In the genomic region with DNA sequence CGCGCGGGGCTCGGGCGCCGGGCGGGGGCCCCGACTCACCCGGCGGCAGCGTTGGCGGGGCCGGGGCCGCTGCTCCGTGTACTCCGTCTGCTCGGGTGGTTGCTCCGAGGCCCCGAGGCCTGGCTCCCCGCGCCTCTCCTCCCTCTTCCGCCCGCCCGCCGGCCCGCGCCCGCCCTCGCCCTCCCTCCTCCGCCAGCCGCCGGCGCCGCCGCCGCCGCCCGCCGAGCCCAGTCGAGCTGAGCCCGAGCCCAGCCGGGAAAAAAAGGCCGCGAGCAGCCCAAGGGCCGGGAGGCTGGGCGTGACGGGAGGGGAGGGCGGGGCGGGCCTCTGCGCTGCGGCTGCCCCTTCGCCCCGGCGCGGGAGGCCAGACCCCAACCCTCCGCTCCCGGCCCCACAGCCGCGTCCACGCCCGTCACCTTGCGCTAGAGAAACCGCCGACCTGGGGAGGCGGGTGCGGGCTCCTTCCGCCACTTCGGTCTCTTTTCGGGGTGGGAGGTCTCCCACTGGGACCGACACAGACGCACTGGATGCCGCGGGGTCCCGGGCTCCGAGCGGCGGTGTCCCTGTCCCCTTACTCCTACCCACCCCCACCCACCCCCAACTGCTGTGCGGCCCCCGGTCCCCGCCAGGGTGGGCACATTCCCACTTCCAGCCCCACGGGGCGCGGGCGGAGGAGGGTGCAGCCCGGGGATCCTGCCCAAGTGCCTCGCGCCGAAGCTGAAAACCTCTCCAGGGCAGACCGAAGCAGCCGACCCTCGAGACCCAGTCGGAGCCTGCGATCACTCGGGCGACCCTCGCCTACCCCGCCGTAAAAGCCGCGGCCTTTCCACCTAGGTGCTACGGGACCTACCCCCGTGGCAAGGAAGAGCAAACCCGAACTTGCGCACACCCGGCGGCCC, we compare ENCODE assay signal across 8 cellular contexts. TPM values are rescaled to one million over a fixed set of nuclear protein-coding genes. Genes with fewer than 3 reads are reported as not detected.
DNase-seq lines count a peak whose midpoint lies in the region; ATAC-seq and TF ChIP-seq lines count a peak whose summit lies in the region.

A gene with protein sequence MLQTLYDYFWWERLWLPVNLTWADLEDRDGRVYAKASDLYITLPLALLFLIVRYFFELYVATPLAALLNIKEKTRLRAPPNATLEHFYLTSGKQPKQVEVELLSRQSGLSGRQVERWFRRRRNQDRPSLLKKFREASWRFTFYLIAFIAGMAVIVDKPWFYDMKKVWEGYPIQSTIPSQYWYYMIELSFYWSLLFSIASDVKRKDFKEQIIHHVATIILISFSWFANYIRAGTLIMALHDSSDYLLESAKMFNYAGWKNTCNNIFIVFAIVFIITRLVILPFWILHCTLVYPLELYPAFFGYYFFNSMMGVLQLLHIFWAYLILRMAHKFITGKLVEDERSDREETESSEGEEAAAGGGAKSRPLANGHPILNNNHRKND (minus strand): TSS at position 256 of the 899 bp plus-strand sequence. CDS start 5,745 bp downstream, outside the sequence.

- H3K36me3 ChIP-seq in liver (ENCODE audit: control insufficient read depth in 4 of 4, insufficient read depth in 3 of 4, low read depth in 1 of 4, low read length in 3 of 4): no peaks in the 10 kb centered on the region

- TF ChIP-seq CTCF in liver (IDR thresholded peaks at IDR 0.05; ENCODE audit: low read depth, low read length, missing input control): no peak

- peak within 1 kb of the TSS; percentile 93 to 98 for H3K9ac ChIP-seq in liver (ENCODE audit: low read depth in 1 of 2, low read length in 2 of 2)

- DNase-seq in NCI-H2029 (lab: John Stamatoyannopoulos, UW): peak; percentile 73
- DNase-seq in NCI-H2029 treated with DMSO at 0.1 percent for 48 hours (lab: John Stamatoyannopoulos, UW): no peak
- peak; percentile 40 to 76 for DNase-seq in NCI-H446 (lab: John Stamatoyannopoulos, UW)
- peak; percentile 66 to 68 for DNase-seq in activated CD4-positive, alpha-beta T cell treated with anti-CD3 and anti-CD28 coated beads, Interleukin-2, amount 50 U/mL, for 4 hours
- DNase-seq in dermis blood vessel endothelial cell: peak; percentile 87
- DNase-seq in stimulated activated CD4-positive, alpha-beta T cell treated with anti-CD3 and anti-CD28 coated beads, Interleukin-4, amount 100 ng/mL, for 24 hours: peak; percentile 65

- peak; percentile 47 for ATAC-seq in HG02981 (IDR thresholded peaks at IDR 0.05; ENCODE audit: unreplicated experiment)

- WGBS in liver: 4% methylated on average over 106 of the region's 106 CpGs

- peak within 1 kb of the TSS; percentile 86 to 94 (median 90) for H3K4me3 ChIP-seq in liver (ENCODE audit: low read depth in 1 of 3, low read length in 3 of 3)

- no peaks in the 10 kb centered on the region for H3K27me3 ChIP-seq in liver (ENCODE audit: control insufficient read depth in 4 of 4, insufficient read depth in 4 of 4, low read length in 3 of 4)

- TF ChIP-seq RAD21 in liver (IDR thresholded peaks at IDR 0.05): no peak

- peaks cover 12 to 65% (median 53%) of the 10 kb centered on the region in 4 donors for H3K4me1 ChIP-seq in liver (ENCODE audit: control insufficient read depth in 4 of 4, insufficient read depth in 4 of 4, low read length in 3 of 4)

- peak within 1 kb of the TSS; percentile 89 to 90 for H3K27ac ChIP-seq in liver (ENCODE audit: low read depth in 1 of 2, low read length in 2 of 2)

- no peaks in the 10 kb centered on the region for H3K9me3 ChIP-seq in liver (ENCODE audit: control insufficient read depth in 4 of 4, low read length in 3 of 4)

TF ChIP-seq in liver, 16 proteins besides CTCF, POLR2A, EP300 and RAD21:
- TF ChIP-seq, protein P1, sequence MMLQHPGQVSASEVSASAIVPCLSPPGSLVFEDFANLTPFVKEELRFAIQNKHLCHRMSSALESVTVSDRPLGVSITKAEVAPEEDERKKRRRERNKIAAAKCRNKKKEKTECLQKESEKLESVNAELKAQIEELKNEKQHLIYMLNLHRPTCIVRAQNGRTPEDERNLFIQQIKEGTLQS (IDR thresholded peaks at IDR 0.05): no peak
- no peak for TF ChIP-seq HNF4G (IDR thresholded peaks at IDR 0.05)
- TF ChIP-seq EGR1 (IDR thresholded peaks at IDR 0.05; ENCODE audit: low read depth in 2 of 2): no peak
- no peak for TF ChIP-seq YY1 (IDR thresholded peaks at IDR 0.05)
- no peak for TF ChIP-seq SP1 (IDR thresholded peaks at IDR 0.05)
- no peak for TF ChIP-seq HNF4A (conservative IDR thresholded peaks at IDR 0.05)
- TF ChIP-seq, protein P2, sequence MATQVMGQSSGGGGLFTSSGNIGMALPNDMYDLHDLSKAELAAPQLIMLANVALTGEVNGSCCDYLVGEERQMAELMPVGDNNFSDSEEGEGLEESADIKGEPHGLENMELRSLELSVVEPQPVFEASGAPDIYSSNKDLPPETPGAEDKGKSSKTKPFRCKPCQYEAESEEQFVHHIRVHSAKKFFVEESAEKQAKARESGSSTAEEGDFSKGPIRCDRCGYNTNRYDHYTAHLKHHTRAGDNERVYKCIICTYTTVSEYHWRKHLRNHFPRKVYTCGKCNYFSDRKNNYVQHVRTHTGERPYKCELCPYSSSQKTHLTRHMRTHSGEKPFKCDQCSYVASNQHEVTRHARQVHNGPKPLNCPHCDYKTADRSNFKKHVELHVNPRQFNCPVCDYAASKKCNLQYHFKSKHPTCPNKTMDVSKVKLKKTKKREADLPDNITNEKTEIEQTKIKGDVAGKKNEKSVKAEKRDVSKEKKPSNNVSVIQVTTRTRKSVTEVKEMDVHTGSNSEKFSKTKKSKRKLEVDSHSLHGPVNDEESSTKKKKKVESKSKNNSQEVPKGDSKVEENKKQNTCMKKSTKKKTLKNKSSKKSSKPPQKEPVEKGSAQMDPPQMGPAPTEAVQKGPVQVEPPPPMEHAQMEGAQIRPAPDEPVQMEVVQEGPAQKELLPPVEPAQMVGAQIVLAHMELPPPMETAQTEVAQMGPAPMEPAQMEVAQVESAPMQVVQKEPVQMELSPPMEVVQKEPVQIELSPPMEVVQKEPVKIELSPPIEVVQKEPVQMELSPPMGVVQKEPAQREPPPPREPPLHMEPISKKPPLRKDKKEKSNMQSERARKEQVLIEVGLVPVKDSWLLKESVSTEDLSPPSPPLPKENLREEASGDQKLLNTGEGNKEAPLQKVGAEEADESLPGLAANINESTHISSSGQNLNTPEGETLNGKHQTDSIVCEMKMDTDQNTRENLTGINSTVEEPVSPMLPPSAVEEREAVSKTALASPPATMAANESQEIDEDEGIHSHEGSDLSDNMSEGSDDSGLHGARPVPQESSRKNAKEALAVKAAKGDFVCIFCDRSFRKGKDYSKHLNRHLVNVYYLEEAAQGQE (IDR thresholded peaks at IDR 0.05): no peak
- TF ChIP-seq JUND (IDR thresholded peaks at IDR 0.05): no peak
- no peak for TF ChIP-seq NR2F2 (IDR thresholded peaks at IDR 0.05)
- TF ChIP-seq, protein P3, sequence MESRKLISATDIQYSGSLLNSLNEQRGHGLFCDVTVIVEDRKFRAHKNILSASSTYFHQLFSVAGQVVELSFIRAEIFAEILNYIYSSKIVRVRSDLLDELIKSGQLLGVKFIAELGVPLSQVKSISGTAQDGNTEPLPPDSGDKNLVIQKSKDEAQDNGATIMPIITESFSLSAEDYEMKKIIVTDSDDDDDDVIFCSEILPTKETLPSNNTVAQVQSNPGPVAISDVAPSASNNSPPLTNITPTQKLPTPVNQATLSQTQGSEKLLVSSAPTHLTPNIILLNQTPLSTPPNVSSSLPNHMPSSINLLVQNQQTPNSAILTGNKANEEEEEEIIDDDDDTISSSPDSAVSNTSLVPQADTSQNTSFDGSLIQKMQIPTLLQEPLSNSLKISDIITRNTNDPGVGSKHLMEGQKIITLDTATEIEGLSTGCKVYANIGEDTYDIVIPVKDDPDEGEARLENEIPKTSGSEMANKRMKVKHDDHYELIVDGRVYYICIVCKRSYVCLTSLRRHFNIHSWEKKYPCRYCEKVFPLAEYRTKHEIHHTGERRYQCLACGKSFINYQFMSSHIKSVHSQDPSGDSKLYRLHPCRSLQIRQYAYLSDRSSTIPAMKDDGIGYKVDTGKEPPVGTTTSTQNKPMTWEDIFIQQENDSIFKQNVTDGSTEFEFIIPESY (IDR thresholded peaks at IDR 0.05): no peak
- TF ChIP-seq GABPA (IDR thresholded peaks at IDR 0.05 in 1 of 2, conservative IDR thresholded peaks at IDR 0.05 in 1 of 2): no peak
- TF ChIP-seq, protein P4, sequence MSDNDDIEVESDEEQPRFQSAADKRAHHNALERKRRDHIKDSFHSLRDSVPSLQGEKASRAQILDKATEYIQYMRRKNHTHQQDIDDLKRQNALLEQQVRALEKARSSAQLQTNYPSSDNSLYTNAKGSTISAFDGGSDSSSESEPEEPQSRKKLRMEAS (IDR thresholded peaks at IDR 0.05): no peak
- TF ChIP-seq FOXA2 (IDR thresholded peaks at IDR 0.05): no peak

RNA-seq across cellular contexts. Expression of the gene that starts here (rescaled TPM):
- total RNA-seq in dermis blood vessel endothelial cell (71.6 and 96.6 TPM in 2 replicates), liver (100 to 1,000 TPM; 212 to 346 TPM)
- polyA plus RNA-seq in liver: 100 to 1,000 TPM; 215 to 340 TPM
